21 cellular contexts compared by ENCODE assay signal in the genomic region with DNA sequence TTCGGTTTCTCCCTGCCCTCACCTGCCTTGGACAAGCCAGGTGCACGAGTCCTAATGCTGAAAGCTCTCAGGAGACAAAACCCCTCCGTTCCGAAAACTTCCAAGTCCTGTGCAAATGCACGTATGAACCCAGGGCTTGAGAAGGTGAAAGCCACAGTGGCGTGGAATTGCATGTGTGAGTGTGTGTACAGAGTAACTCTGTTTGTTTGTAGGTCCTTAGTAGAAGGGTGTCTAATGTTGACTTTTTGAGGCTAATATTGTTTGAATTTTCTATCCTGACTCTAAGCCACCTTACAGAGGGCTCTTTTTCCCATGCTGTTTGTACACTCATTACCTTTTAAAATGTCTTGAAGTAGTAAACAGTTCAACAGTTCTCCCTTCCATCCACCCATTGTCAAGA.
DNase-seq lines count a peak whose midpoint lies in the region; ATAC-seq and TF ChIP-seq lines count a peak whose summit lies in the region.
"Had no signal": no experiment of that assay in that cellular context is flagged by ENCODE, and none has a peak within 500 bp of the region (broad histone marks: within the 10 kb centered on the region; RNA-seq: fewer than 3 reads in every experiment).

No MANE protein-coding gene starts in this region.

- H3K9me3 ChIP-seq in lower lobe of right lung: no peaks in the 10 kb centered on the region
- H3K9me3 ChIP-seq: BLaER1 treated with 17β-estradiol and CSF1 and Interleukin-3, amounts not matched to agents 10 nM and 100 nM; Peyer's patch; SJCRH30 had no signal

- H3K27me3 ChIP-seq in lower lobe of right lung (ENCODE audit: low read depth): no peaks in the 10 kb centered on the region
- H3K27me3 ChIP-seq: BLaER1 treated with 17β-estradiol and CSF1 and Interleukin-3, amounts not matched to agents 10 nM and 100 nM; Peyer's patch; SJCRH30 had no signal

- DNase-seq in DMS153 treated with DMSO at 0.1 percent for 48 hours (lab: John Stamatoyannopoulos, UW; ENCODE audit: unreplicated experiment) (peak; percentile 58), NCI-H1930 (lab: John Stamatoyannopoulos, UW) (peak; percentile 86 to 93), NCI-H748 treated with DMSO at 0.1 percent for 48 hours (lab: John Stamatoyannopoulos, UW) (peak; percentile 96), lower lobe of right lung (no peak), AG20443 (ENCODE audit: low spot score) (no peak), SHP77 treated with DMSO at 0.1 percent for 48 hours (lab: John Stamatoyannopoulos, UW) (no peak)
- DNase-seq: ACHN; CD4-positive, alpha-beta memory T cell; DMS79; H9; NCI-H1105 treated with DMSO at 0.1 percent for 48 hours; NCI-H1694; NCI-H226; NCI-H526 treated with DMSO at 0.1 percent for 48 hours; Peyer's patch; SJCRH30; T-cell had no signal

- no peaks in the 10 kb centered on the region for H3K36me3 ChIP-seq in lower lobe of right lung
- H3K36me3 ChIP-seq: BLaER1 treated with 17β-estradiol and CSF1 and Interleukin-3, amounts not matched to agents 10 nM and 100 nM; Peyer's patch; SJCRH30 had no signal

- intact Hi-C loops in lower lobe of right lung (cut with DNase I): no loop called here

- H3K4me1 ChIP-seq in lower lobe of right lung: no peaks in the 10 kb centered on the region
- H3K4me1 ChIP-seq: Peyer's patch, SJCRH30 had no signal

- H3K27ac ChIP-seq in lower lobe of right lung: no peak overlapping the region
- H3K27ac ChIP-seq: BLaER1 treated with 17β-estradiol and CSF1 and Interleukin-3, amounts not matched to agents 10 nM and 100 nM; HL-60; KMS-11; Peyer's patch; SJCRH30 had no signal

- ATAC-seq in lower lobe of right lung (peak; percentile 59 to 74), HG02938 (IDR thresholded peaks at IDR 0.05; ENCODE audit: unreplicated experiment) (no peak)
- ATAC-seq: T-cell had no signal

- TF ChIP-seq CTCF in lower lobe of right lung (IDR thresholded peaks at IDR 0.05): no peak

- H3K4me3 ChIP-seq in lower lobe of right lung: no peak overlapping the region
- H3K4me3 ChIP-seq: BLaER1 treated with 17β-estradiol and CSF1 and Interleukin-3, amounts not matched to agents 10 nM and 100 nM; Peyer's patch; SJCRH30 had no signal

Comparison
In these comparisons a context has a peak if more than half of its experiments do, and no peak if none do; other contexts are left out.
1. DNase-seq: peak in DMS153 treated with DMSO at 0.1 percent for 48 hours (single experiment), NCI-H1930 (2 of 2) and NCI-H748 treated with DMSO at 0.1 percent for 48 hours (single experiment); none in lower lobe of right lung (single experiment), AG20443 (single experiment) and SHP77 treated with DMSO at 0.1 percent for 48 hours (single experiment).